ENCODE assay signal across 7 cellular contexts in genomic region chr16:72415379-72415778, GRCh38.
"Had no signal": no experiment of that assay in that cellular context is flagged by ENCODE, and none has a peak within 500 bp of the region (broad histone marks: within the 10 kb centered on the region; RNA-seq: fewer than 3 reads in every experiment).

No MANE protein-coding gene starts in this region.

- H3K27ac ChIP-seq: KMS-11 had no signal

- H3K4me3 ChIP-seq: GM23338 had no signal

- DNase-seq: H9, HCEC 1CT, KBM-7 had no signal

- H2AFZ ChIP-seq: GM23338 had no signal

- H3K9ac ChIP-seq: KMS-11 had no signal

- FAIRE-seq: H1, H54 had no signal

- ATAC-seq: GM23338 had no signal

- H3K4me2 ChIP-seq: GM23338, KMS-11 had no signal
